In genomic region chr15:90160781-90161727, GRCh38 we compare ENCODE assay signal across 1 cellular context.
TF ChIP-seq lines count a peak whose summit lies in the region.

No MANE protein-coding gene starts in this region.

TF ChIP-seq in HepG2, 621 proteins besides CTCF, POLR2A, EP300 and RAD21 (continued from another document and continues in another):
- TF ChIP-seq MED1 (CRISPR knock-in tag; IDR thresholded peaks at IDR 0.05) (peak; percentile 57), ZGPAT (CRISPR knock-in tag; IDR thresholded peaks at IDR 0.05) (0 out of 2 replicates have a peak, but pooled peaks have one; percentile 60), MED13 (CRISPR knock-in tag; IDR thresholded peaks at IDR 0.05) (no peak), FIP1L1 (IDR thresholded peaks at IDR 0.05; ENCODE audit: borderline replicate concordance, insufficient read depth, low read depth, low read length) (no peak), ZNF562 (CRISPR knock-in tag; IDR thresholded peaks at IDR 0.05; ENCODE audit: borderline replicate concordance) (no peak), PPARG (CRISPR knock-in tag; conservative IDR thresholded peaks at IDR 0.05) (no peak), YEATS2 (CRISPR knock-in tag; IDR thresholded peaks at IDR 0.05; ENCODE audit: borderline replicate concordance) (peak; percentile 8; the same call in 1 of the 2 replicates), EED (CRISPR knock-in tag; IDR thresholded peaks at IDR 0.05) (no peak), SSRP1 (CRISPR knock-in tag; IDR thresholded peaks at IDR 0.05) (no peak), ZFP90 (CRISPR knock-in tag; IDR thresholded peaks at IDR 0.05; ENCODE audit: borderline replicate concordance) (no peak; the same call in 1 of the 2 replicates), ZNF496 (CRISPR knock-in tag; IDR thresholded peaks at IDR 0.05; ENCODE audit: insufficient replicate concordance) (no peak), NR2F6 (IDR thresholded peaks at IDR 0.05) (peak; percentile 55; the same call in 1 of the 2 replicates), NR2F6 (CRISPR knock-in tag; IDR thresholded peaks at IDR 0.05) (peak; percentile 57), ZNF263 (CRISPR knock-in tag; IDR thresholded peaks at IDR 0.05) (peak; percentile 73), ZSCAN5A (CRISPR knock-in tag; IDR thresholded peaks at IDR 0.05; ENCODE audit: borderline replicate concordance) (no peak), SP2 (CRISPR knock-in tag; IDR thresholded peaks at IDR 0.05) (no peak), ZNF335 (CRISPR knock-in tag; IDR thresholded peaks at IDR 0.05) (no peak), IKZF1 (IDR thresholded peaks at IDR 0.05) (no peak), RFX1 (IDR thresholded peaks at IDR 0.05) (no peak), NKX3-1 (CRISPR knock-in tag; IDR thresholded peaks at IDR 0.05) (no peak), ZNF775 (CRISPR knock-in tag; IDR thresholded peaks at IDR 0.05; ENCODE audit: borderline replicate concordance) (no peak), GLMP (CRISPR knock-in tag; IDR thresholded peaks at IDR 0.05; ENCODE audit: borderline replicate concordance) (no peak), TBX2 (CRISPR knock-in tag; IDR thresholded peaks at IDR 0.05; ENCODE audit: borderline replicate concordance) (peak; percentile 25; the same call in 1 of the 2 replicates), ZNF256 (CRISPR knock-in tag; conservative IDR thresholded peaks at IDR 0.05) (no peak), DZIP1 (CRISPR knock-in tag; IDR thresholded peaks at IDR 0.05) (no peak), ZBTB25 (CRISPR knock-in tag; IDR thresholded peaks at IDR 0.05) (no peak), BCL6 (CRISPR knock-in tag; IDR thresholded peaks at IDR 0.05) (peak; percentile 48), ZNF124 (CRISPR knock-in tag; IDR thresholded peaks at IDR 0.05) (no peak), SALL1 (CRISPR knock-in tag; IDR thresholded peaks at IDR 0.05) (peak; percentile 46; the same call in 1 of the 2 replicates), HOXA3 (CRISPR knock-in tag; IDR thresholded peaks at IDR 0.05) (peak; percentile 32; the same call in 1 of the 2 replicates), HOXA7 (CRISPR knock-in tag; IDR thresholded peaks at IDR 0.05) (no peak), ZNF788 (CRISPR knock-in tag; IDR thresholded peaks at IDR 0.05; ENCODE audit: borderline replicate concordance) (peak; percentile 45; the same call in 1 of the 2 replicates), RCOR2 (CRISPR knock-in tag; IDR thresholded peaks at IDR 0.05) (peak; percentile 79; the same call in 1 of the 2 replicates), ZNF143 (CRISPR knock-in tag; IDR thresholded peaks at IDR 0.05) (0 out of 2 replicates have a peak, but pooled peaks have one; percentile 15), AKNA (CRISPR knock-in tag; IDR thresholded peaks at IDR 0.05; ENCODE audit: borderline replicate concordance) (no peak), ZNF282 (IDR thresholded peaks at IDR 0.05; ENCODE audit: partially characterized antibody) (no peak), NR2F2 (IDR thresholded peaks at IDR 0.05; ENCODE audit: borderline replicate concordance, low read depth) (peak; percentile 38; the same call in 1 of the 2 replicates), CREM (IDR thresholded peaks at IDR 0.05) (0 out of 2 replicates have a peak, but pooled peaks have one; percentile 4), CREM (CRISPR knock-in tag; IDR thresholded peaks at IDR 0.05) (no peak), ZNF326 (CRISPR knock-in tag; IDR thresholded peaks at IDR 0.05; ENCODE audit: borderline replicate concordance) (no peak), ZNF318 (CRISPR knock-in tag; IDR thresholded peaks at IDR 0.05) (no peak)
